8 cellular contexts compared by ENCODE assay signal in genomic region chr2:64311948-64312621, GRCh38.
DNase-seq lines count a peak whose midpoint lies in the region; ATAC-seq, FAIRE-seq and TF ChIP-seq lines count a peak whose summit lies in the region.

No MANE protein-coding gene starts in this region.

- no peak overlapping the region for H3K14ac ChIP-seq in neuronal stem cell (ENCODE audit: low read length)

- H3K9ac ChIP-seq in neuronal stem cell (ENCODE audit: low read depth, low read length, poor library complexity) = no peak overlapping the region

- H3K4me3 Mint-ChIP-seq in activated CD4-positive, alpha-beta T cell treated with anti-CD3 and anti-CD28 coated beads for 36 hours = no peak overlapping the region
- no peak overlapping the region for H3K4me3 Mint-ChIP-seq in CD8-positive, alpha-beta T cell

- no peak overlapping the region for H2AK5ac ChIP-seq in neuronal stem cell (ENCODE audit: low read depth, low read length)

- H4K8ac ChIP-seq in neuronal stem cell (ENCODE audit: low read depth, low read length) = no peak overlapping the region

- no peak overlapping the region for H2BK12ac ChIP-seq in neuronal stem cell (ENCODE audit: low read length)

- no peak overlapping the region for H3K23ac ChIP-seq in neuronal stem cell (ENCODE audit: low read depth, low read length, poor library complexity)

- H3K36me3 ChIP-seq in neuronal stem cell (replicated peaks in 1 of 2; ENCODE audit: control insufficient read depth in 2 of 2, insufficient read depth in 2 of 2, low read length in 2 of 2) = no peaks in the 10 kb centered on the region
- H3K36me3 ChIP-seq in CD8-positive, alpha-beta T cell (ENCODE audit: insufficient read depth, low read length) = no peaks in the 10 kb centered on the region

- no peak overlapping the region for H4K91ac ChIP-seq in neuronal stem cell (ENCODE audit: low read depth, low read length, poor library complexity)

- no peak overlapping the region for H3K4me3 ChIP-seq in neuronal stem cell (ENCODE audit: low read length in 2 of 2)
- no peak overlapping the region for H3K4me3 ChIP-seq in CD8-positive, alpha-beta T cell (ENCODE audit: low read depth, low read length)

- no peaks in the 10 kb centered on the region for H3K9me3 Mint-ChIP-seq in activated CD4-positive, alpha-beta T cell treated with anti-CD3 and anti-CD28 coated beads for 36 hours (ENCODE audit: low read depth)
- H3K9me3 Mint-ChIP-seq in CD8-positive, alpha-beta T cell = no peaks in the 10 kb centered on the region

- H3K4me1 ChIP-seq in neuronal stem cell (ENCODE audit: control insufficient read depth in 2 of 2, insufficient read depth in 1 of 2, low read depth in 1 of 2, low read length in 2 of 2) = peaks cover 15 to 16% of the 10 kb centered on the region in 2 donors
- H3K4me1 ChIP-seq in CD8-positive, alpha-beta T cell (ENCODE audit: insufficient read depth, low read length) = no peaks in the 10 kb centered on the region

- no peaks in the 10 kb centered on the region for H3K79me1 ChIP-seq in neuronal stem cell (ENCODE audit: low read depth, low read length)

- no peak overlapping the region for H2BK120ac ChIP-seq in neuronal stem cell (ENCODE audit: low read depth, low read length)

- no peak for ATAC-seq in activated CD4-positive, alpha-beta T cell treated with anti-CD3 and anti-CD28 coated beads for 36 hours
- no peak for ATAC-seq in CD8-positive, alpha-beta T cell

- peak; percentile 10 for DNase-seq in activated CD4-positive, alpha-beta T cell treated with anti-CD3 and anti-CD28 coated beads for 36 hours
- no peak for DNase-seq in activated CD4-positive, alpha-beta T cell treated with anti-CD3 and anti-CD28 coated beads for 1 hour
- DNase-seq in SK-MEL-5 (ENCODE audit: low read depth, low spot score) (peak; percentile 94), fibroblast of the conjunctiva (ENCODE audit: low read depth) (peak; percentile 75), neuronal stem cell (ENCODE audit: low spot score) (peak; percentile 54), GM19239 (ENCODE audit: insufficient read length, low spot score) (no peak), mesenteric fat pad (ENCODE audit: low spot score) (no peak)
- no peak for DNase-seq in CD8-positive, alpha-beta T cell

- H2AFZ ChIP-seq in neuronal stem cell (ENCODE audit: low read length) = peak overlapping the region; percentile 84

- H2BK5ac ChIP-seq in neuronal stem cell (ENCODE audit: low read length) = no peak overlapping the region

- TF ChIP-seq CTCF in CD8-positive, alpha-beta T cell (IDR thresholded peaks at IDR 0.05) = no peak

- POLR2A ChIA-PET in activated CD4-positive, alpha-beta T cell treated with anti-CD3 and anti-CD28 coated beads for 36 hours (lab: Charles Lee) = interaction anchor here (0.6 kb wide), 1 partner anchor 140 kb away, joined by 14 read pairs; no protein-coding TSS in a partner anchor
- POLR2A ChIA-PET in CD8-positive, alpha-beta T cell (lab: Charles Lee) = interaction anchor here (1.0 to 1.1 kb wide), 2 partner anchors 17 to 84 kb away, joined by 3 read pairs; no protein-coding TSS in a partner anchor

- no peak overlapping the region for H3K4me2 ChIP-seq in neuronal stem cell (ENCODE audit: insufficient read depth, low read length, poor library complexity, severe bottlenecking)

- H3K36me3 Mint-ChIP-seq in activated CD4-positive, alpha-beta T cell treated with anti-CD3 and anti-CD28 coated beads for 36 hours (ENCODE audit: low read depth) = no peaks in the 10 kb centered on the region
- H3K36me3 Mint-ChIP-seq in CD8-positive, alpha-beta T cell = no peaks in the 10 kb centered on the region

- no peak overlapping the region for H3K27ac Mint-ChIP-seq in activated CD4-positive, alpha-beta T cell treated with anti-CD3 and anti-CD28 coated beads for 36 hours
- H3K27ac Mint-ChIP-seq in CD8-positive, alpha-beta T cell = no peak overlapping the region

- no peaks in the 10 kb centered on the region for H3K27me3 Mint-ChIP-seq in activated CD4-positive, alpha-beta T cell treated with anti-CD3 and anti-CD28 coated beads for 36 hours
- no peaks in the 10 kb centered on the region for H3K27me3 Mint-ChIP-seq in CD8-positive, alpha-beta T cell (ENCODE audit: low read depth)

- intact Hi-C loops in activated CD4-positive, alpha-beta T cell treated with anti-CD3 and anti-CD28 coated beads for 36 hours (cut with DNase I, micrococcal nuclease) = no loop called here
- intact Hi-C loops in CD8-positive, alpha-beta T cell (cut with DNase I, micrococcal nuclease) = no loop called here

- CTCF ChIA-PET in activated CD4-positive, alpha-beta T cell treated with anti-CD3 and anti-CD28 coated beads for 36 hours (lab: Charles Lee) = interaction anchor here (0.6 to 2.9 kb wide), 5 partner anchors 15 to 264 kb away, joined by 3 to 9 read pairs (median 5); no protein-coding TSS in a partner anchor
- CTCF ChIA-PET in CD8-positive, alpha-beta T cell (lab: Charles Lee) = interaction anchor here (1.3 to 3.2 kb wide), 4 partner anchors 15 to 262 kb away, joined by 3 to 18 read pairs (median 6); no protein-coding TSS in a partner anchor

- H3K27ac ChIP-seq in neuronal stem cell (replicated peaks; ENCODE audit: low read length) = peak overlapping the region; percentile 80
- H3K27ac ChIP-seq in CD8-positive, alpha-beta T cell (ENCODE audit: low read depth, low read length) = no peak overlapping the region

- no peaks in the 10 kb centered on the region for H3K9me3 ChIP-seq in neuronal stem cell (replicated peaks in 1 of 2; ENCODE audit: control insufficient read depth in 2 of 2, insufficient read depth in 1 of 2, low read depth in 1 of 2, low read length in 2 of 2)
- no peaks in the 10 kb centered on the region for H3K9me3 ChIP-seq in CD8-positive, alpha-beta T cell (ENCODE audit: low read length)

- peak overlapping the region; percentile 37 for H3K18ac ChIP-seq in neuronal stem cell (ENCODE audit: low read length)

- FAIRE-seq in GM19239 (lab: Jason Lieb, UNC) = no peak

- in situ Hi-C loops in SK-MEL-5 (cut with HindIII; ENCODE audit: low pct_unique_long_range_greater_than_20kb, low sequenced_read_pairs) = loop anchor here (25.0 kb wide), 1 partner anchor 275 kb away; no protein-coding TSS in a partner anchor

- H3K4ac ChIP-seq in neuronal stem cell (ENCODE audit: low read length) = no peak overlapping the region

- no peaks in the 10 kb centered on the region for H3K4me1 Mint-ChIP-seq in activated CD4-positive, alpha-beta T cell treated with anti-CD3 and anti-CD28 coated beads for 36 hours
- H3K4me1 Mint-ChIP-seq in CD8-positive, alpha-beta T cell (ENCODE audit: low read depth) = no peaks in the 10 kb centered on the region

- WGBS in neuronal stem cell (ENCODE audit: extremely low coverage in 2 of 2, insufficient read length in 2 of 2, insufficient replicate concordance in 1 of 2), 2 donors = no CpG with 5 or more reads among the region's 13 CpGs

- H2BK15ac ChIP-seq in neuronal stem cell (ENCODE audit: low read length) = no peak overlapping the region

- H3K27me3 ChIP-seq in neuronal stem cell (ENCODE audit: control insufficient read depth in 3 of 3, insufficient read depth in 3 of 3, low read depth in 1 of 3, low read length in 3 of 3) = no peaks in the 10 kb centered on the region
- no peaks in the 10 kb centered on the region for H3K27me3 ChIP-seq in CD8-positive, alpha-beta T cell (ENCODE audit: insufficient read depth, low read length)

Comparison
In these comparisons a context has a peak if more than half of its experiments do, and no peak if none do; other contexts are left out.
1. DNase-seq: peak in activated CD4-positive, alpha-beta T cell treated with anti-CD3 and anti-CD28 coated beads for 36 hours (single experiment), SK-MEL-5 (single experiment), fibroblast of the conjunctiva (single experiment) and neuronal stem cell (single experiment); none in activated CD4-positive, alpha-beta T cell treated with anti-CD3 and anti-CD28 coated beads for 1 hour (single experiment), GM19239 (single experiment), CD8-positive, alpha-beta T cell (0 of 7) and mesenteric fat pad (single experiment).